ENCODE assay signal across 27 cellular contexts in genomic region chr5:132049559-132049958, GRCh38. TPM values are rescaled to one million over a fixed set of nuclear protein-coding genes. Genes with fewer than 3 reads are reported as not detected.
"Had no signal": no experiment of that assay in that cellular context is flagged by ENCODE, and none has a peak within 500 bp of the region (broad histone marks: within the 10 kb centered on the region; RNA-seq: fewer than 3 reads in every experiment).

No MANE protein-coding gene starts in this region.

- H3K4me1 ChIP-seq: esophagus squamous epithelium, neural progenitor cell, suprapubic skin, transverse colon, upper lobe of right lung, uterus had no signal

- H3K36me3 ChIP-seq: esophagus squamous epithelium, neural progenitor cell, suprapubic skin, transverse colon, upper lobe of right lung, uterus had no signal

- DNase-seq: cortex of kidney; effector memory CD8-positive, alpha-beta T cell; erythroblast; esophagus squamous epithelium; foreskin melanocyte; left colon; mesenchymal stem cell; retina; stimulated activated CD4-positive, alpha-beta T cell treated with anti-CD3 and anti-CD28 coated beads, Interleukin-12 subunit alpha, Interleukin-12 subunit beta, amount 100 ng/mL, for 4 hours; stimulated activated CD4-positive, alpha-beta T cell treated with anti-CD3 and anti-CD28 coated beads, Interleukin-1b, Interleukin-23, amount 100 ng/mL, for 48 hours; stimulated activated CD4-positive, alpha-beta T cell treated with anti-CD3 and anti-CD28 coated beads, Interleukin-4, amount 100 ng/mL, for 1 hour; stimulated activated CD8-positive, alpha-beta memory T cell treated with anti-CD3 and anti-CD28 coated beads, Interleukin-4, amount 100 ng/mL, for 48 hours; stimulated activated naive CD4-positive, alpha-beta T cell had no signal

- H3K27me3 ChIP-seq: neural progenitor cell, suprapubic skin, transverse colon, upper lobe of right lung, uterus had no signal

- H3K27ac ChIP-seq: esophagus squamous epithelium, neural progenitor cell, suprapubic skin, transverse colon, upper lobe of right lung, uterus had no signal

- H3K4me3 ChIP-seq: esophagus squamous epithelium, lung, neural progenitor cell, smooth muscle cell, suprapubic skin, transverse colon, upper lobe of right lung, uterus had no signal

- H3K9me3 ChIP-seq: esophagus squamous epithelium, suprapubic skin, transverse colon, upper lobe of right lung, uterus had no signal

RNA-seq across cellular contexts. Expression of gene IL3, which starts 10.9 kb away (rescaled TPM):
- total RNA-seq: dermis microvascular lymphatic vessel endothelial cell, esophagus squamous epithelium, kidney epithelial cell, left colon, liver, lung, mucosa of gallbladder, osteoblast, pulmonary artery endothelial cell, sciatic nerve, smooth muscle cell, suprapubic skin, transverse colon, upper lobe of right lung, uterus had no signal

RNA-seq across cellular contexts. Expression of gene CSF2, which starts 24.0 kb away (rescaled TPM):
- total RNA-seq: esophagus squamous epithelium, left colon, liver, mucosa of gallbladder, osteoblast, pulmonary artery endothelial cell, sciatic nerve, smooth muscle cell, suprapubic skin, transverse colon, uterus had no signal

RNA-seq across cellular contexts. Expression of gene ACSL6, which starts 38.1 kb away (rescaled TPM):
- total RNA-seq: osteoblast, pulmonary artery endothelial cell, smooth muscle cell had no signal
